ENCODE assay signal across 17 cellular contexts in the genomic region with DNA sequence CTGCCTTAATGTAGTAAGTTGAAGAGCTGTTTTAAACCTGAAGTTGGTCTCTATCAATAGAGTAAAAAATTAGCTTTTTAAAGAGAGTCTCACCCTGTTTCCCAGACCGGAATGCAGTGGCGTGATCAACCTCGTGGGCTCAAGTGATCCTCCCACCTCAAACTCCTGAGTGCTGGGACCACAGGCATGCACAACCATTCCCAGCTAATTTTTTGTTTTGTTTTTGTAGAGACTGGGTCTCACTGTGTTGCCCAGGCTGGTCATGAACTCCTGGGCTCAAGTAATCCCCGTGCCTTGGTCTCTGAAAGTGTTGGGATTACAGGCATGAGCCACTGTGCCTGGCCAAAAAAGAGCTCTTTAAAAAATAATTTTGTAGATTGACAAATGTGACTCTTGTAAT. TPM values are rescaled to one million over a fixed set of nuclear protein-coding genes. Genes with fewer than 3 reads are reported as not detected.
DNase-seq lines count a peak whose midpoint lies in the region; ATAC-seq and TF ChIP-seq lines count a peak whose summit lies in the region.
"Had no signal": no experiment of that assay in that cellular context is flagged by ENCODE, and none has a peak within 500 bp of the region (broad histone marks: within the 10 kb centered on the region; RNA-seq: fewer than 3 reads in every experiment).

No MANE protein-coding gene starts in this region.

- no peaks in the 10 kb centered on the region for H3K27me3 ChIP-seq in SJSA1 (replicated peaks)
- no peaks in the 10 kb centered on the region for H3K27me3 ChIP-seq in smooth muscle cell (ENCODE audit: low read depth)
- H3K27me3 ChIP-seq: BE2C had no signal

- H3K9me3 Mint-ChIP-seq in HFFc6 = no peaks in the 10 kb centered on the region
- H3K9me3 Mint-ChIP-seq: CD4-positive, alpha-beta T cell had no signal

- peaks cover 14% of the 10 kb centered on the region for H3K36me3 Mint-ChIP-seq in HFFc6 (ENCODE audit: low read depth)

- H3K27ac Mint-ChIP-seq in HFFc6 = peak overlapping the region; percentile 79
- H3K27ac Mint-ChIP-seq: CD4-positive, alpha-beta T cell had no signal

- H3K36me3 ChIP-seq in SJSA1 (peaks cover 58% of the 10 kb centered on the region), smooth muscle cell (ENCODE audit: low read depth) (no peaks in the 10 kb centered on the region)
- H3K36me3 ChIP-seq: BE2C had no signal

- 55% methylated on average over 4 of the region's 4 CpGs for WGBS in smooth muscle cell (ENCODE audit: low lambda C conversion rate)

- CTCF ChIA-PET in HEK293T (lab: Yijun Ruan, JAX) = interaction anchor here (0.6 kb wide), 1 partner anchor 13 kb away, joined by 3 read pairs; no protein-coding TSS in a partner anchor

- H4K20me1 ChIP-seq in smooth muscle cell (ENCODE audit: low read depth) = no peaks in the 10 kb centered on the region

- POLR2A ChIA-PET in HEK293T (lab: Yijun Ruan, JAX) = no interaction called here

- no peaks in the 10 kb centered on the region for H3F3A ChIP-seq in smooth muscle cell (ENCODE audit: low read depth)

- H3K4me3 ChIP-seq in SJSA1 = no peak overlapping the region
- no peak overlapping the region for H3K4me3 ChIP-seq in smooth muscle cell

- no peaks in the 10 kb centered on the region for H3K9me3 ChIP-seq in SJSA1 (replicated peaks)
- H3K9me3 ChIP-seq in smooth muscle cell (replicated peaks; ENCODE audit: low read depth) = no peaks in the 10 kb centered on the region
- H3K9me3 ChIP-seq: BE2C had no signal

- H2AFZ ChIP-seq in smooth muscle cell (ENCODE audit: low read depth) = no peak overlapping the region

- H3K4me1 Mint-ChIP-seq in HFFc6 (ENCODE audit: low read depth) = no peaks in the 10 kb centered on the region; the same call in 1 of the 2 replicates

- no peak for ATAC-seq in HG03095 (IDR thresholded peaks at IDR 0.05; ENCODE audit: unreplicated experiment)

- DNase-seq in HFFc6 = no peak
- DNase-seq in SJSA1 (ENCODE audit: low read depth in 1 of 2, low spot score in 2 of 2) = no peak
- peak; percentile 32 for DNase-seq in glomerular visceral epithelial cell (ENCODE audit: extremely low spot score)
- no peak for DNase-seq in smooth muscle cell (lab: John Stamatoyannopoulos, UW; ENCODE audit: unreplicated experiment)
- DNase-seq in HEK293T (ENCODE audit: extremely low spot score) = no peak
- DNase-seq in foreskin melanocyte = no peak
- no peak for DNase-seq in activated CD4-positive, alpha-beta T cell treated with anti-CD3 and anti-CD28 coated beads, Interleukin-2, amount 50 U/mL, for 1 hour
- DNase-seq: BE2C; CD4-positive, alpha-beta T cell; HCEC 1CT; KBM-7; NCI-H1417 treated with DMSO at 0.1 percent for 48 hours; NCI-H1930; NCI-H446 treated with DMSO at 0.1 percent for 48 hours; NK-92 treated with Interleukin-12 subunit alpha and Interleukin-12 subunit beta, amount 100 ng/mL, for 24 hours; RPMI8226 had no signal

- H3K4me2 ChIP-seq in smooth muscle cell = no peak overlapping the region

- no peak for TF ChIP-seq CTCF in HFFc6 (IDR thresholded peaks at IDR 0.05)
- TF ChIP-seq CTCF in smooth muscle cell (IDR thresholded peaks at IDR 0.05; ENCODE audit: borderline replicate concordance, insufficient read depth, poor library complexity, severe bottlenecking) = no peak

- no peak overlapping the region for H3K9ac ChIP-seq in smooth muscle cell (ENCODE audit: low read depth)

- peak overlapping the region; percentile 60 for H3K27ac ChIP-seq in SJSA1
- H3K27ac ChIP-seq in smooth muscle cell (ENCODE audit: low read depth) = peak overlapping the region; percentile 27

- H3K4me1 ChIP-seq in SJSA1 (replicated peaks) = peaks cover 63% of the 10 kb centered on the region
- no peaks in the 10 kb centered on the region for H3K4me1 ChIP-seq in smooth muscle cell (ENCODE audit: low read depth)
- H3K4me1 ChIP-seq: BE2C had no signal

- no peaks in the 10 kb centered on the region for H3K79me2 ChIP-seq in smooth muscle cell (ENCODE audit: low read depth)

- peaks cover 26% of the 10 kb centered on the region for H3K27me3 Mint-ChIP-seq in HFFc6 (ENCODE audit: insufficient read depth)
- H3K27me3 Mint-ChIP-seq: CD4-positive, alpha-beta T cell had no signal

- peak overlapping the region; percentile 6; the same call in 1 of the 2 replicates for H3K4me3 Mint-ChIP-seq in HFFc6
- H3K4me3 Mint-ChIP-seq: CD4-positive, alpha-beta T cell had no signal

TF ChIP-seq in HEK293T, 16 proteins besides CTCF, POLR2A, EP300 and RAD21:
- no peak for TF ChIP-seq BHLHE40 (IDR thresholded peaks at IDR 0.05; ENCODE audit: borderline replicate concordance)
- TF ChIP-seq FOXK2 (IDR thresholded peaks at IDR 0.05) = no peak
- TF ChIP-seq SP1 (IDR thresholded peaks at IDR 0.05) = no peak
- TF ChIP-seq CTBP1 (IDR thresholded peaks at IDR 0.05; ENCODE audit: borderline replicate concordance) = no peak
- no peak for TF ChIP-seq FOXM1 (IDR thresholded peaks at IDR 0.05; ENCODE audit: borderline replicate concordance)
- no peak for TF ChIP-seq FOXA1 (IDR thresholded peaks at IDR 0.05)
- TF ChIP-seq SUZ12 (IDR thresholded peaks at IDR 0.05) = no peak
- TF ChIP-seq, protein P1, sequence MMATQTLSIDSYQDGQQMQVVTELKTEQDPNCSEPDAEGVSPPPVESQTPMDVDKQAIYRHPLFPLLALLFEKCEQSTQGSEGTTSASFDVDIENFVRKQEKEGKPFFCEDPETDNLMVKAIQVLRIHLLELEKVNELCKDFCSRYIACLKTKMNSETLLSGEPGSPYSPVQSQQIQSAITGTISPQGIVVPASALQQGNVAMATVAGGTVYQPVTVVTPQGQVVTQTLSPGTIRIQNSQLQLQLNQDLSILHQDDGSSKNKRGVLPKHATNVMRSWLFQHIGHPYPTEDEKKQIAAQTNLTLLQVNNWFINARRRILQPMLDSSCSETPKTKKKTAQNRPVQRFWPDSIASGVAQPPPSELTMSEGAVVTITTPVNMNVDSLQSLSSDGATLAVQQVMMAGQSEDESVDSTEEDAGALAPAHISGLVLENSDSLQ (IDR thresholded peaks at IDR 0.05) = no peak
- no peak for TF ChIP-seq LEF1 (IDR thresholded peaks at IDR 0.05; ENCODE audit: borderline replicate concordance)

RNA-seq across cellular contexts. Expression of gene CRIM1, which starts 40.3 kb away (rescaled TPM):
- total RNA-seq in HFFc6 (2021; fragmentation: NEBNext Ultra II Directional; extraction: Animal tissue kit (Norgen Biotek cat#: 25700)) = 100 to 1,000 TPM; 731 to 946 (median 839) TPM
- 245 and 249 TPM in 2 replicates for total RNA-seq in SJSA1 (2014; rRNA removed; shearing (Covaris generic))
- 28.0 and 32.8 TPM in 2 replicates for total RNA-seq in smooth muscle cell
- 10.1 and 15.7 TPM in 2 replicates for polyA plus RNA-seq in smooth muscle cell
